ENCODE assay signal across 8 cellular contexts in genomic region chr11:65487467-65488272, GRCh38. TPM values are rescaled to one million over a fixed set of nuclear protein-coding genes. Genes with fewer than 3 reads are reported as not detected.
DNase-seq lines count a peak whose midpoint lies in the region; ATAC-seq and TF ChIP-seq lines count a peak whose summit lies in the region.

No MANE protein-coding gene starts in this region.

- H3K4me1 ChIP-seq in mucosa of stomach (ENCODE audit: control insufficient read depth, insufficient read depth, low read length), result peaks cover 74% of the 10 kb centered on the region
- H3K4me1 ChIP-seq in upper lobe of left lung, result peaks cover 59 to 64% (median 61%) of the 10 kb centered on the region in 4 donors

- TF ChIP-seq CTCF in WTC11 (IDR thresholded peaks at IDR 0.05) (no peak), upper lobe of left lung (IDR thresholded peaks at IDR 0.05) (peak in 1 of 6 experiments; percentile 4)

- no peaks in the 10 kb centered on the region for H3K9me3 ChIP-seq in mucosa of stomach (ENCODE audit: control insufficient read depth, low read length)
- H3K9me3 ChIP-seq in upper lobe of left lung, result no peaks in the 10 kb centered on the region

- ATAC-seq in HG02763 (IDR thresholded peaks at IDR 0.05; ENCODE audit: unreplicated experiment), result peak; percentile 34
- peak; percentile 86 for ATAC-seq in WTC11
- peak; percentile 92 to 94 for ATAC-seq in upper lobe of left lung (ENCODE audit: low FRiP score in 2 of 2)
- ATAC-seq in GM19395 (IDR thresholded peaks at IDR 0.05; ENCODE audit: unreplicated experiment), result no peak

- WGBS in upper lobe of left lung, 2 donors, result 7 to 10% methylated on average over 12 to 17 of the region's 17 CpGs

- peak overlapping the region; percentile 34 for H3K4me3 ChIP-seq in mucosa of stomach (ENCODE audit: low read length)
- H3K4me3 ChIP-seq in upper lobe of left lung, result peak overlapping the region in 1 of 4 donors; percentile 16

- peak in 1 of 4 donors; percentile 23 for TF ChIP-seq POLR2A in upper lobe of left lung (IDR thresholded peaks at IDR 0.05)

- POLR2A ChIA-PET in WTC11 (lab: Charles Lee), result interaction anchor here (0.6 to 11.6 kb wide), 13 partner anchors 10 to 171 kb away, joined by 3 to 502 read pairs (median 7); partner anchors contain the start of genes MALAT1, NEAT1 and TIGD3

- TF ChIP-seq EP300 in upper lobe of left lung (IDR thresholded peaks at IDR 0.05), result peak in 1 of 4 donors; percentile 91

- no peaks in the 10 kb centered on the region for H3K36me3 Mint-ChIP-seq in WTC11

- peaks cover 4% of the 10 kb centered on the region for H3K27me3 Mint-ChIP-seq in WTC11 (ENCODE audit: low read depth)

- peak overlapping the region; percentile 100 for H3K27ac Mint-ChIP-seq in WTC11

- no peaks in the 10 kb centered on the region for H3K9me3 Mint-ChIP-seq in WTC11

- peak overlapping the region; percentile 71 for H3K9ac ChIP-seq in mucosa of stomach (ENCODE audit: low read length)

- H3K27me3 ChIP-seq in mucosa of stomach (ENCODE audit: control insufficient read depth, insufficient read depth, low read length), result no peaks in the 10 kb centered on the region
- no peaks in the 10 kb centered on the region for H3K27me3 ChIP-seq in upper lobe of left lung

- peak; percentile 100 for DNase-seq in ELR (ENCODE audit: low read depth)
- peak; percentile 98 for DNase-seq in NCI-H2196 (lab: John Stamatoyannopoulos, UW; ENCODE audit: unreplicated experiment)
- peak; percentile 96 for DNase-seq in WTC11 (ENCODE audit: low spot score)
- DNase-seq in fibroblast of peridontal ligament (ENCODE audit: extremely low read depth), result peak; percentile 100
- DNase-seq in upper lobe of left lung, result peak in 1 of 2 donors; percentile 100

- H3K36me3 ChIP-seq in mucosa of stomach (ENCODE audit: control insufficient read depth, insufficient read depth, low read length) (no peaks in the 10 kb centered on the region), upper lobe of left lung (no peaks in the 10 kb centered on the region)

- peaks cover 83% of the 10 kb centered on the region for H3K4me1 Mint-ChIP-seq in WTC11

- CTCF ChIA-PET in WTC11 (lab: Charles Lee), result interaction anchor here (0.5 to 8.9 kb wide), 16 partner anchors 9 to 951 kb away, joined by 3 to 129 read pairs (median 7); partner anchors contain the start of genes MRPL11 and NEAT1

- H3K4me3 Mint-ChIP-seq in WTC11, result peak overlapping the region; percentile 62

- peak overlapping the region; percentile 90 to 99 (median 96) for H3K27ac ChIP-seq in upper lobe of left lung

TF ChIP-seq in WTC11, 78 proteins besides CTCF, POLR2A, EP300 and RAD21 (continues in another document):
- TF ChIP-seq STAT6 (CRISPR knock-in tag; conservative IDR thresholded peaks at IDR 0.05; ENCODE audit: low read depth), result no peak
- TF ChIP-seq NFE2L1 (CRISPR knock-in tag; IDR thresholded peaks at IDR 0.05), result no peak
- no peak for TF ChIP-seq ZNF512 (CRISPR knock-in tag; IDR thresholded peaks at IDR 0.05; ENCODE audit: borderline replicate concordance)
- no peak for TF ChIP-seq AFF4 (CRISPR knock-in tag; IDR thresholded peaks at IDR 0.05; ENCODE audit: borderline replicate concordance)
- no peak; the same call in 1 of the 2 replicates for TF ChIP-seq ZNF423 (CRISPR knock-in tag; IDR thresholded peaks at IDR 0.05)
- TF ChIP-seq NFYB (CRISPR knock-in tag; conservative IDR thresholded peaks at IDR 0.05; ENCODE audit: low read depth), result peak; percentile 84
- no peak for TF ChIP-seq NR2C2 (CRISPR knock-in tag; IDR thresholded peaks at IDR 0.05)
- TF ChIP-seq TEAD1 (CRISPR knock-in tag; IDR thresholded peaks at IDR 0.05), result no peak
- TF ChIP-seq FOXK1 (CRISPR knock-in tag; IDR thresholded peaks at IDR 0.05), result 0 out of 2 replicates have a peak, but pooled peaks have one; percentile 45
- 0 out of 2 replicates have a peak, but pooled peaks have one; percentile 1 for TF ChIP-seq ZNF232 (CRISPR knock-in tag; IDR thresholded peaks at IDR 0.05)
- TF ChIP-seq TCF7 (CRISPR knock-in tag; IDR thresholded peaks at IDR 0.05; ENCODE audit: low read depth), result no peak
- TF ChIP-seq GABPB1 (CRISPR knock-in tag; IDR thresholded peaks at IDR 0.05), result peak; percentile 99
- no peak for TF ChIP-seq KAT7 (CRISPR knock-in tag; IDR thresholded peaks at IDR 0.05; ENCODE audit: borderline replicate concordance)
- no peak for TF ChIP-seq ETV6 (CRISPR knock-in tag; IDR thresholded peaks at IDR 0.05)
- no peak for TF ChIP-seq ZNF138 (CRISPR knock-in tag; conservative IDR thresholded peaks at IDR 0.05)
- TF ChIP-seq ATF6 (CRISPR knock-in tag; IDR thresholded peaks at IDR 0.05), result no peak
- TF ChIP-seq SMAD3 (CRISPR knock-in tag; IDR thresholded peaks at IDR 0.05; ENCODE audit: borderline replicate concordance), result no peak
- no peak for TF ChIP-seq JUN (CRISPR knock-in tag; IDR thresholded peaks at IDR 0.05)

RNA-seq across cellular contexts. Expression of gene MALAT1, which starts 11.2 kb away (rescaled TPM):
- 1,830 to 2,350 TPM (median 2,261 TPM) in 3 replicates for total RNA-seq in WTC11 (2021)
- total RNA-seq in upper lobe of left lung, result over 10,000 TPM in 5 of 6 donors, 1,000 to 10,000 TPM in 1; 9,697 to 52,390 (median 19,698) TPM

RNA-seq across cellular contexts. Expression of gene SCYL1, which starts 37.2 kb away (rescaled TPM):
- total RNA-seq in WTC11 (2021), result 69.6 to 76.8 TPM (median 73.0 TPM) in 3 replicates
- 100 to 1,000 TPM in 1 of 6 donors, 10 to 100 TPM in 5; 64.0 to 120 (median 88.8) TPM for total RNA-seq in upper lobe of left lung
